1 cellular context compared by ENCODE assay signal in the genomic region with DNA sequence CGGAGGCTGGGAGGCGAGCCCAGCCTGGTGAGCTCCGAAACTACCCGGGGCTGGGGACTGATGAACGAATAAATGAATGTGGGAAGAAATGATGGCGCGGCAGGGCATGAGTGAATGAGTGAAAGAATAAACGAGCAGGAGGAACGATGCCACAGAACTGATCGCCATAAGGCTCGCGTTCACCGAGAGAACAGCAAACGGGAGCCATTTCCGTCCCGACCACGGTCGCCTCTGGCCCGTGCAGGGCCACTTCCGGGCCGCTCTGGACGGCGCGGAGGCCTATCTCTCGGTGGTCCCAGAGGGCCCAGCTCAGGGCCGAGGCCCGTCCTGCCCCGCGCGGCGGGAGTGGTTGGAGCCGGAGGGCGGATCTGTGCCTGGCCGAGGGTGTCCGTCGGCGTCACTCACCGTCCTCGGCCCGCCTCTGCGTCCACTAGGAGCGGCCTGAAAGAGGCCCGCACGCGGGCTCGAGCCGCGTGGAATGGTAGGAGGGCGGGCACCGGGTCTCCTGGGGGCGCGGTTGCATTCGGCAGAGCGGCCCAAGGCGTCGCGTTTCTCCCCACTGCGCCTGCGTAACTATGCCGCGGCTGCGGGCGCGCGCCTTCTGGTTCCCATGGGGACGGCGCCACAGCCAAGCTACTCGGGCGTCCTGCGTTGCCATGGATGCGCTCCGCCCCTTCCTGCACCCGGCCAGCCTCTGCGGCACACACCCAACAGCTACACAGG.
TF ChIP-seq lines count a peak whose summit lies in the region.

A gene (minus strand): TSS at position 480 of the 723 bp plus-strand sequence. CDS start 5,116 bp downstream, outside the sequence.

TF ChIP-seq in HepG2, 621 proteins besides CTCF, POLR2A, EP300 and RAD21 (continued from another document and continues in another):
- TF ChIP-seq, protein P1, sequence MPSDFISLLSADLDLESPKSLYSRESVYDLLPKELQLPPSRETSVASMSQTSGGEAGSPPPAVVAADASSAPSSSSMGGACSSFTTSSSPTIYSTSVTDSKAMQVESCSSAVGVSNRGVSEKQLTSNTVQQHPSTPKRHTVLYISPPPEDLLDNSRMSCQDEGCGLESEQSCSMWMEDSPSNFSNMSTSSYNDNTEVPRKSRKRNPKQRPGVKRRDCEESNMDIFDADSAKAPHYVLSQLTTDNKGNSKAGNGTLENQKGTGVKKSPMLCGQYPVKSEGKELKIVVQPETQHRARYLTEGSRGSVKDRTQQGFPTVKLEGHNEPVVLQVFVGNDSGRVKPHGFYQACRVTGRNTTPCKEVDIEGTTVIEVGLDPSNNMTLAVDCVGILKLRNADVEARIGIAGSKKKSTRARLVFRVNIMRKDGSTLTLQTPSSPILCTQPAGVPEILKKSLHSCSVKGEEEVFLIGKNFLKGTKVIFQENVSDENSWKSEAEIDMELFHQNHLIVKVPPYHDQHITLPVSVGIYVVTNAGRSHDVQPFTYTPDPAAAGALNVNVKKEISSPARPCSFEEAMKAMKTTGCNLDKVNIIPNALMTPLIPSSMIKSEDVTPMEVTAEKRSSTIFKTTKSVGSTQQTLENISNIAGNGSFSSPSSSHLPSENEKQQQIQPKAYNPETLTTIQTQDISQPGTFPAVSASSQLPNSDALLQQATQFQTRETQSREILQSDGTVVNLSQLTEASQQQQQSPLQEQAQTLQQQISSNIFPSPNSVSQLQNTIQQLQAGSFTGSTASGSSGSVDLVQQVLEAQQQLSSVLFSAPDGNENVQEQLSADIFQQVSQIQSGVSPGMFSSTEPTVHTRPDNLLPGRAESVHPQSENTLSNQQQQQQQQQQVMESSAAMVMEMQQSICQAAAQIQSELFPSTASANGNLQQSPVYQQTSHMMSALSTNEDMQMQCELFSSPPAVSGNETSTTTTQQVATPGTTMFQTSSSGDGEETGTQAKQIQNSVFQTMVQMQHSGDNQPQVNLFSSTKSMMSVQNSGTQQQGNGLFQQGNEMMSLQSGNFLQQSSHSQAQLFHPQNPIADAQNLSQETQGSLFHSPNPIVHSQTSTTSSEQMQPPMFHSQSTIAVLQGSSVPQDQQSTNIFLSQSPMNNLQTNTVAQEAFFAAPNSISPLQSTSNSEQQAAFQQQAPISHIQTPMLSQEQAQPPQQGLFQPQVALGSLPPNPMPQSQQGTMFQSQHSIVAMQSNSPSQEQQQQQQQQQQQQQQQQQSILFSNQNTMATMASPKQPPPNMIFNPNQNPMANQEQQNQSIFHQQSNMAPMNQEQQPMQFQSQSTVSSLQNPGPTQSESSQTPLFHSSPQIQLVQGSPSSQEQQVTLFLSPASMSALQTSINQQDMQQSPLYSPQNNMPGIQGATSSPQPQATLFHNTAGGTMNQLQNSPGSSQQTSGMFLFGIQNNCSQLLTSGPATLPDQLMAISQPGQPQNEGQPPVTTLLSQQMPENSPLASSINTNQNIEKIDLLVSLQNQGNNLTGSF (CRISPR knock-in tag; IDR thresholded peaks at IDR 0.05): no peak; the same call in 1 of the 2 replicates
- TF ChIP-seq, protein P2, sequence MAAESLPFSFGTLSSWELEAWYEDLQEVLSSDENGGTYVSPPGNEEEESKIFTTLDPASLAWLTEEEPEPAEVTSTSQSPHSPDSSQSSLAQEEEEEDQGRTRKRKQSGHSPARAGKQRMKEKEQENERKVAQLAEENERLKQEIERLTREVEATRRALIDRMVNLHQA (CRISPR knock-in tag; IDR thresholded peaks at IDR 0.05): no peak
- TF ChIP-seq ZFY (CRISPR knock-in tag; IDR thresholded peaks at IDR 0.05): peak; percentile 99
- TF ChIP-seq ZBTB7A (CRISPR knock-in tag; IDR thresholded peaks at IDR 0.05): no peak
- TF ChIP-seq FOXM1 (CRISPR knock-in tag; IDR thresholded peaks at IDR 0.05): no peak
- TF ChIP-seq SMARCE1 (IDR thresholded peaks at IDR 0.05; ENCODE audit: borderline replicate concordance): no peak
- TF ChIP-seq, protein P3, sequence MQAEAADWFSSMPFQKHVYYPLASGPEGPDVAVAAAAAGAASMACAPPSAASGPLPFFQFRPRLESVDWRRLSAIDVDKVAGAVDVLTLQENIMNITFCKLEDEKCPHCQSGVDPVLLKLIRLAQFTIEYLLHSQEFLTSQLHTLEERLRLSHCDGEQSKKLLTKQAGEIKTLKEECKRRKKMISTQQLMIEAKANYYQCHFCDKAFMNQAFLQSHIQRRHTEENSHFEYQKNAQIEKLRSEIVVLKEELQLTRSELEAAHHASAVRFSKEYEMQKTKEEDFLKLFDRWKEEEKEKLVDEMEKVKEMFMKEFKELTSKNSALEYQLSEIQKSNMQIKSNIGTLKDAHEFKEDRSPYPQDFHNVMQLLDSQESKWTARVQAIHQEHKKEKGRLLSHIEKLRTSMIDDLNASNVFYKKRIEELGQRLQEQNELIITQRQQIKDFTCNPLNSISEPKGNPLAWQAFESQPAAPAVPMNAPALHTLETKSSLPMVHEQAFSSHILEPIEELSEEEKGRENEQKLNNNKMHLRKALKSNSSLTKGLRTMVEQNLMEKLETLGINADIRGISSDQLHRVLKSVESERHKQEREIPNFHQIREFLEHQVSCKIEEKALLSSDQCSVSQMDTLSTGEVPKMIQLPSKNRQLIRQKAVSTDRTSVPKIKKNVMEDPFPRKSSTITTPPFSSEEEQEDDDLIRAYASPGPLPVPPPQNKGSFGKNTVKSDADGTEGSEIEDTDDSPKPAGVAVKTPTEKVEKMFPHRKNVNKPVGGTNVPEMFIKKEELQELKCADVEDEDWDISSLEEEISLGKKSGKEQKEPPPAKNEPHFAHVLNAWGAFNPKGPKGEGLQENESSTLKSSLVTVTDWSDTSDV (CRISPR knock-in tag; IDR thresholded peaks at IDR 0.05): no peak; the same call in 1 of the 2 replicates
- TF ChIP-seq HCFC1 (IDR thresholded peaks at IDR 0.05; ENCODE audit: low read depth, low read length): peak; percentile 61
- TF ChIP-seq ZNF879 (CRISPR knock-in tag; IDR thresholded peaks at IDR 0.05): peak; percentile 62; the same call in 1 of the 2 replicates
- TF ChIP-seq GZF1 (CRISPR knock-in tag; IDR thresholded peaks at IDR 0.05): peak; percentile 85
- peak; percentile 8; the same call in 1 of the 2 replicates for TF ChIP-seq ZNF33B (CRISPR knock-in tag; IDR thresholded peaks at IDR 0.05)
- TF ChIP-seq, protein P4, sequence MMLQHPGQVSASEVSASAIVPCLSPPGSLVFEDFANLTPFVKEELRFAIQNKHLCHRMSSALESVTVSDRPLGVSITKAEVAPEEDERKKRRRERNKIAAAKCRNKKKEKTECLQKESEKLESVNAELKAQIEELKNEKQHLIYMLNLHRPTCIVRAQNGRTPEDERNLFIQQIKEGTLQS (CRISPR knock-in tag; IDR thresholded peaks at IDR 0.05): no peak; the same call in 1 of the 2 replicates
- TF ChIP-seq SAFB2 (CRISPR knock-in tag; IDR thresholded peaks at IDR 0.05; ENCODE audit: borderline replicate concordance, low read depth): no peak
- TF ChIP-seq, protein P5, sequence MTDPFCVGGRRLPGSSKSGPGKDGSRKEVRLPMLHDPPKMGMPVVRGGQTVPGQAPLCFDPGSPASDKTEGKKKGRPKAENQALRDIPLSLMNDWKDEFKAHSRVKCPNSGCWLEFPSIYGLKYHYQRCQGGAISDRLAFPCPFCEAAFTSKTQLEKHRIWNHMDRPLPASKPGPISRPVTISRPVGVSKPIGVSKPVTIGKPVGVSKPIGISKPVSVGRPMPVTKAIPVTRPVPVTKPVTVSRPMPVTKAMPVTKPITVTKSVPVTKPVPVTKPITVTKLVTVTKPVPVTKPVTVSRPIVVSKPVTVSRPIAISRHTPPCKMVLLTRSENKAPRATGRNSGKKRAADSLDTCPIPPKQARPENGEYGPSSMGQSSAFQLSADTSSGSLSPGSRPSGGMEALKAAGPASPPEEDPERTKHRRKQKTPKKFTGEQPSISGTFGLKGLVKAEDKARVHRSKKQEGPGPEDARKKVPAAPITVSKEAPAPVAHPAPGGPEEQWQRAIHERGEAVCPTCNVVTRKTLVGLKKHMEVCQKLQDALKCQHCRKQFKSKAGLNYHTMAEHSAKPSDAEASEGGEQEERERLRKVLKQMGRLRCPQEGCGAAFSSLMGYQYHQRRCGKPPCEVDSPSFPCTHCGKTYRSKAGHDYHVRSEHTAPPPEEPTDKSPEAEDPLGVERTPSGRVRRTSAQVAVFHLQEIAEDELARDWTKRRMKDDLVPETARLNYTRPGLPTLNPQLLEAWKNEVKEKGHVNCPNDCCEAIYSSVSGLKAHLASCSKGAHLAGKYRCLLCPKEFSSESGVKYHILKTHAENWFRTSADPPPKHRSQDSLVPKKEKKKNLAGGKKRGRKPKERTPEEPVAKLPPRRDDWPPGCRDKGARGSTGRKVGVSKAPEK (CRISPR knock-in tag; IDR thresholded peaks at IDR 0.05; ENCODE audit: borderline replicate concordance): no peak
- TF ChIP-seq, protein P6, sequence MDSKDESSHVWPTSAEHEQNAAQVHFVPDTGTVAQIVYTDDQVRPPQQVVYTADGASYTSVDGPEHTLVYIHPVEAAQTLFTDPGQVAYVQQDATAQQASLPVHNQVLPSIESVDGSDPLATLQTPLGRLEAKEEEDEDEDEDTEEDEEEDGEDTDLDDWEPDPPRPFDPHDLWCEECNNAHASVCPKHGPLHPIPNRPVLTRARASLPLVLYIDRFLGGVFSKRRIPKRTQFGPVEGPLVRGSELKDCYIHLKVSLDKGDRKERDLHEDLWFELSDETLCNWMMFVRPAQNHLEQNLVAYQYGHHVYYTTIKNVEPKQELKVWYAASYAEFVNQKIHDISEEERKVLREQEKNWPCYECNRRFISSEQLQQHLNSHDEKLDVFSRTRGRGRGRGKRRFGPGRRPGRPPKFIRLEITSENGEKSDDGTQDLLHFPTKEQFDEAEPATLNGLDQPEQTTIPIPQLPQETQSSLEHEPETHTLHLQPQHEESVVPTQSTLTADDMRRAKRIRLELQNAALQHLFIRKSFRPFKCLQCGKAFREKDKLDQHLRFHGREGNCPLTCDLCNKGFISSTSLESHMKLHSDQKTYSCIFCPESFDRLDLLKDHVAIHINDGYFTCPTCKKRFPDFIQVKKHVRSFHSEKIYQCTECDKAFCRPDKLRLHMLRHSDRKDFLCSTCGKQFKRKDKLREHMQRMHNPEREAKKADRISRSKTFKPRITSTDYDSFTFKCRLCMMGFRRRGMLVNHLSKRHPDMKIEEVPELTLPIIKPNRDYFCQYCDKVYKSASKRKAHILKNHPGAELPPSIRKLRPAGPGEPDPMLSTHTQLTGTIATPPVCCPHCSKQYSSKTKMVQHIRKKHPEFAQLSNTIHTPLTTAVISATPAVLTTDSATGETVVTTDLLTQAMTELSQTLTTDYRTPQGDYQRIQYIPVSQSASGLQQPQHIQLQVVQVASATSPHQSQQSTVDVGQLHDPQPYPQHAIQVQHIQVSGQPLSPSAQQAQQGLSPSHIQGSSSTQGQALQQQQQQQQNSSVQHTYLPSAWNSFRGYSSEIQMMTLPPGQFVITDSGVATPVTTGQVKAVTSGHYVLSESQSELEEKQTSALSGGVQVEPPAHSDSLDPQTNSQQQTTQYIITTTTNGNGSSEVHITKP (CRISPR knock-in tag; IDR thresholded peaks at IDR 0.05; ENCODE audit: low read depth): peak; percentile 76; the same call in 1 of the 2 replicates
- TF ChIP-seq NCOR1 (IDR thresholded peaks at IDR 0.05; ENCODE audit: borderline replicate concordance, low read length): no peak
- peak; percentile 85 for TF ChIP-seq RBM39 (IDR thresholded peaks at IDR 0.05; ENCODE audit: low read depth, low read length, poor library complexity, severe bottlenecking)
- peak; percentile 59 for TF ChIP-seq TEAD3 (CRISPR knock-in tag; optimal IDR thresholded peaks at IDR 0.05; ENCODE audit: borderline replicate concordance)
- peak; percentile 38; the same call in 1 of the 2 replicates for TF ChIP-seq ZSCAN25 (CRISPR knock-in tag; IDR thresholded peaks at IDR 0.05)
- 0 out of 2 replicates have a peak, but pooled peaks have one; percentile 71 for TF ChIP-seq ZNF780A (CRISPR knock-in tag; IDR thresholded peaks at IDR 0.05)
- peak; percentile 77; the same call in 1 of the 2 replicates for TF ChIP-seq ZNF160 (CRISPR knock-in tag; IDR thresholded peaks at IDR 0.05)
- TF ChIP-seq ZSCAN31 (CRISPR knock-in tag; IDR thresholded peaks at IDR 0.05; ENCODE audit: low read depth): 0 out of 2 replicates have a peak, but pooled peaks have one; percentile 78
- TF ChIP-seq MLLT10 (CRISPR knock-in tag; IDR thresholded peaks at IDR 0.05): no peak
- 0 out of 2 replicates have a peak, but pooled peaks have one; percentile 46 for TF ChIP-seq ISX (CRISPR knock-in tag; conservative IDR thresholded peaks at IDR 0.05)
- TF ChIP-seq, protein P7, sequence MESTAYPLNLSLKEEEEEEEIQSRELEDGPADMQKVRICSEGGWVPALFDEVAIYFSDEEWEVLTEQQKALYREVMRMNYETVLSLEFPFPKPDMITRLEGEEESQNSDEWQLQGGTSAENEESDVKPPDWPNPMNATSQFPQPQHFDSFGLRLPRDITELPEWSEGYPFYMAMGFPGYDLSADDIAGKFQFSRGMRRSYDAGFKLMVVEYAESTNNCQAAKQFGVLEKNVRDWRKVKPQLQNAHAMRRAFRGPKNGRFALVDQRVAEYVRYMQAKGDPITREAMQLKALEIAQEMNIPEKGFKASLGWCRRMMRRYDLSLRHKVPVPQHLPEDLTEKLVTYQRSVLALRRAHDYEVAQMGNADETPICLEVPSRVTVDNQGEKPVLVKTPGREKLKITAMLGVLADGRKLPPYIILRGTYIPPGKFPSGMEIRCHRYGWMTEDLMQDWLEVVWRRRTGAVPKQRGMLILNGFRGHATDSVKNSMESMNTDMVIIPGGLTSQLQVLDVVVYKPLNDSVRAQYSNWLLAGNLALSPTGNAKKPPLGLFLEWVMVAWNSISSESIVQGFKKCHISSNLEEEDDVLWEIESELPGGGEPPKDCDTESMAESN (CRISPR knock-in tag; conservative IDR thresholded peaks at IDR 0.05): peak; percentile 69
- no peak for TF ChIP-seq ZNF703 (CRISPR knock-in tag; IDR thresholded peaks at IDR 0.05; ENCODE audit: borderline replicate concordance)
- TF ChIP-seq, protein P8, sequence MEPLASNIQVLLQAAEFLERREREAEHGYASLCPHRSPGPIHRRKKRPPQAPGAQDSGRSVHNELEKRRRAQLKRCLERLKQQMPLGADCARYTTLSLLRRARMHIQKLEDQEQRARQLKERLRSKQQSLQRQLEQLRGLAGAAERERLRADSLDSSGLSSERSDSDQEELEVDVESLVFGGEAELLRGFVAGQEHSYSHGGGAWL (CRISPR knock-in tag; IDR thresholded peaks at IDR 0.05): peak; percentile 72
- TF ChIP-seq, protein P9, sequence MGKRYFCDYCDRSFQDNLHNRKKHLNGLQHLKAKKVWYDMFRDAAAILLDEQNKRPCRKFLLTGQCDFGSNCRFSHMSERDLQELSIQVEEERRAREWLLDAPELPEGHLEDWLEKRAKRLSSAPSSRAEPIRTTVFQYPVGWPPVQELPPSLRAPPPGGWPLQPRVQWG (CRISPR knock-in tag; IDR thresholded peaks at IDR 0.05; ENCODE audit: borderline replicate concordance, low read depth): no peak
- TF ChIP-seq ZNF543 (CRISPR knock-in tag; IDR thresholded peaks at IDR 0.05): no peak
- TF ChIP-seq ZBTB1 (CRISPR knock-in tag; IDR thresholded peaks at IDR 0.05; ENCODE audit: borderline replicate concordance): no peak
- peak; percentile 74; the same call in 1 of the 2 replicates for TF ChIP-seq ZNF264 (CRISPR knock-in tag; IDR thresholded peaks at IDR 0.05)
- no peak for TF ChIP-seq TCF7 (IDR thresholded peaks at IDR 0.05; ENCODE audit: low read depth)
- TF ChIP-seq, protein P10, sequence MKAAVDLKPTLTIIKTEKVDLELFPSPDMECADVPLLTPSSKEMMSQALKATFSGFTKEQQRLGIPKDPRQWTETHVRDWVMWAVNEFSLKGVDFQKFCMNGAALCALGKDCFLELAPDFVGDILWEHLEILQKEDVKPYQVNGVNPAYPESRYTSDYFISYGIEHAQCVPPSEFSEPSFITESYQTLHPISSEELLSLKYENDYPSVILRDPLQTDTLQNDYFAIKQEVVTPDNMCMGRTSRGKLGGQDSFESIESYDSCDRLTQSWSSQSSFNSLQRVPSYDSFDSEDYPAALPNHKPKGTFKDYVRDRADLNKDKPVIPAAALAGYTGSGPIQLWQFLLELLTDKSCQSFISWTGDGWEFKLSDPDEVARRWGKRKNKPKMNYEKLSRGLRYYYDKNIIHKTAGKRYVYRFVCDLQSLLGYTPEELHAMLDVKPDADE (CRISPR knock-in tag; IDR thresholded peaks at IDR 0.05): peak; percentile 46; the same call in 1 of the 2 replicates
- TF ChIP-seq SP2 (CRISPR knock-in tag; IDR thresholded peaks at IDR 0.05): no peak; the same call in 1 of the 2 replicates
